Comparison of ENCODE assay signal across 1 cellular context in the genomic region with DNA sequence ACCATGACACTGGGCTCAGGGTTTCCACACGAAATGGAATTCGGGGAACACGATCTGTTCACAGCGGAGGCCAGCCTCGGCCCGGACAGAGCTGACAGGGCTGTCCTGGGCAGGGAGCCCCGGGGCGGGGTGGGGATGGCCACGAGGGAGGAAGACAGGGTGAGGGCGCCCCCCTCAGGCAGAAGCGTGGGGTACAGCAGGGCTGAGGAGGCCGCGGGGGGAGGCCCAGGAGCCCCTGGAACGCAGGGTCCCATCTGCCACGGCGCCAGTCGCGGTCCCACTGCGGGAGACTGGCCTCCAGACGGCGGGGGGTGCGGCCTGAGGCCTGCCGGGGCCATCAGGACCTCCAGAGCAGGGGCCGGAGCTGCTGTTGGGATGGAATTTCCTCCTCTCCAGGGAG.
TF ChIP-seq lines count a peak whose summit lies in the region.

No MANE protein-coding gene starts in this region.

TF ChIP-seq in HepG2, 621 proteins besides CTCF, POLR2A, EP300 and RAD21 (continued from another document):
- TF ChIP-seq, protein P1, sequence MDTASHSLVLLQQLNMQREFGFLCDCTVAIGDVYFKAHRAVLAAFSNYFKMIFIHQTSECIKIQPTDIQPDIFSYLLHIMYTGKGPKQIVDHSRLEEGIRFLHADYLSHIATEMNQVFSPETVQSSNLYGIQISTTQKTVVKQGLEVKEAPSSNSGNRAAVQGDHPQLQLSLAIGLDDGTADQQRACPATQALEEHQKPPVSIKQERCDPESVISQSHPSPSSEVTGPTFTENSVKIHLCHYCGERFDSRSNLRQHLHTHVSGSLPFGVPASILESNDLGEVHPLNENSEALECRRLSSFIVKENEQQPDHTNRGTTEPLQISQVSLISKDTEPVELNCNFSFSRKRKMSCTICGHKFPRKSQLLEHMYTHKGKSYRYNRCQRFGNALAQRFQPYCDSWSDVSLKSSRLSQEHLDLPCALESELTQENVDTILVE (CRISPR knock-in tag; IDR thresholded peaks at IDR 0.05): no peak
- TF ChIP-seq ZNF225 (CRISPR knock-in tag; IDR thresholded peaks at IDR 0.05): no peak
- no peak for TF ChIP-seq DDIT3 (CRISPR knock-in tag; IDR thresholded peaks at IDR 0.05)
- TF ChIP-seq ZNF562 (CRISPR knock-in tag; IDR thresholded peaks at IDR 0.05; ENCODE audit: borderline replicate concordance): no peak
